13 cellular contexts compared by ENCODE assay signal in genomic region chr1:86409416-86410021, GRCh38. TPM values are rescaled to one million over a fixed set of nuclear protein-coding genes. Genes with fewer than 3 reads are reported as not detected.
DNase-seq lines count a peak whose midpoint lies in the region; ATAC-seq and TF ChIP-seq lines count a peak whose summit lies in the region.
"Had no signal": no experiment of that assay in that cellular context is flagged by ENCODE, and none has a peak within 500 bp of the region (broad histone marks: within the 10 kb centered on the region; RNA-seq: fewer than 3 reads in every experiment).

No MANE protein-coding gene starts in this region.

- no peaks in the 10 kb centered on the region for H3K4me1 ChIP-seq in lower lobe of right lung

- intact Hi-C loops in lower lobe of right lung (cut with DNase I) = no loop called here

- no peak for TF ChIP-seq CTCF in lower lobe of right lung (IDR thresholded peaks at IDR 0.05)

- H3K9me3 ChIP-seq in lower lobe of right lung = no peaks in the 10 kb centered on the region

- H3K4me3 ChIP-seq in lower lobe of right lung = no peak overlapping the region

- ATAC-seq in lower lobe of right lung (peak; percentile 90 to 93), HG03460 (IDR thresholded peaks at IDR 0.05; ENCODE audit: unreplicated experiment) (no peak)
- ATAC-seq: T-cell had no signal

- no peaks in the 10 kb centered on the region for H3K36me3 ChIP-seq in lower lobe of right lung

- H3K27ac ChIP-seq in lower lobe of right lung = no peak overlapping the region

- H3K27me3 ChIP-seq in lower lobe of right lung (ENCODE audit: low read depth) = no peaks in the 10 kb centered on the region

- DNase-seq in ELR (ENCODE audit: low read depth) = peak; percentile 26
- DNase-seq in NCI-H128 (lab: John Stamatoyannopoulos, UW; ENCODE audit: unreplicated experiment) = peak; percentile 87
- peak; percentile 2 for DNase-seq in SK-N-DZ (ENCODE audit: low spot score)
- DNase-seq in lower lobe of right lung = peak; percentile 64
- no peak for DNase-seq in stimulated activated CD4-positive, alpha-beta T cell treated with anti-CD3 and anti-CD28 coated beads, Interleukin-2, amount 100 ng/mL, for 48 hours
- no peak for DNase-seq in NCI-H446 treated with DMSO at 0.1 percent for 48 hours (lab: John Stamatoyannopoulos, UW)
- DNase-seq in activated CD4-positive, alpha-beta T cell treated with anti-CD3 and anti-CD28 coated beads, Interleukin-2, amount 50 U/mL, for 48 hours = no peak
- DNase-seq: activated effector memory CD4-positive, alpha-beta T cell treated with anti-CD3 and anti-CD28 coated beads, Interleukin-2, amount 50 U/mL, for 16 hours; CD4-positive, alpha-beta memory T cell; HCEC 1CT; T-cell had no signal

RNA-seq across cellular contexts. Expression of gene ODF2L, which starts 13.4 kb away (rescaled TPM):
- polyA plus RNA-seq in SK-N-DZ (2014; cell fraction: cytosol; rRNA removed) = 9.6 and 16.0 TPM in 2 replicates
- 68.5 and 78.3 TPM in 2 replicates for polyA plus RNA-seq in SK-N-DZ (2014; cell fraction: nucleus; rRNA removed)
- 46.6 TPM for total RNA-seq in lower lobe of right lung

RNA-seq across cellular contexts. Expression of gene CLCA2, which starts 14.5 kb away (rescaled TPM):
- not detected in 2 replicates for polyA plus RNA-seq in SK-N-DZ (2014; cell fraction: cytosol; rRNA removed)
- polyA plus RNA-seq in SK-N-DZ (2014; cell fraction: nucleus; rRNA removed) = not detected in 2 replicates
- 0.62 TPM for total RNA-seq in lower lobe of right lung
- total RNA-seq: CD4-positive, alpha-beta memory T cell; mononuclear cell; T-cell had no signal
- polyA plus RNA-seq: CD4-positive, alpha-beta memory T cell had no signal

RNA-seq across cellular contexts. Expression of gene CLCA1, which starts 59.2 kb away (rescaled TPM):
- polyA plus RNA-seq in SK-N-DZ (2014; cell fraction: cytosol; rRNA removed) = not detected in 2 replicates
- polyA plus RNA-seq in SK-N-DZ (2014; cell fraction: nucleus; rRNA removed) = not detected in 2 replicates
- total RNA-seq in lower lobe of right lung = not detected
- total RNA-seq: CD4-positive, alpha-beta memory T cell; mononuclear cell had no signal
- polyA plus RNA-seq: CD4-positive, alpha-beta memory T cell had no signal

Comparison
In these comparisons a context has a peak if more than half of its experiments do, and no peak if none do; other contexts are left out.
1. DNase-seq: peak in ELR (single experiment), NCI-H128 (single experiment), SK-N-DZ (single experiment) and lower lobe of right lung (single experiment); none in stimulated activated CD4-positive, alpha-beta T cell treated with anti-CD3 and anti-CD28 coated beads, Interleukin-2, amount 100 ng/mL, for 48 hours (0 of 2), NCI-H446 treated with DMSO at 0.1 percent for 48 hours (single experiment) and activated CD4-positive, alpha-beta T cell treated with anti-CD3 and anti-CD28 coated beads, Interleukin-2, amount 50 U/mL, for 48 hours (0 of 2).